8 cellular contexts compared by ENCODE assay signal in genomic region chr4:76948441-76949292, GRCh38. TPM values are rescaled to one million over a fixed set of nuclear protein-coding genes. Genes with fewer than 3 reads are reported as not detected.
DNase-seq lines count a peak whose midpoint lies in the region; ATAC-seq and TF ChIP-seq lines count a peak whose summit lies in the region.

No MANE protein-coding gene starts in this region.

- TF ChIP-seq POLR2A in tibial nerve (IDR thresholded peaks at IDR 0.05) = no peak

- ATAC-seq in GM21423 (IDR thresholded peaks at IDR 0.05; ENCODE audit: unreplicated experiment) = peak; percentile 49
- peak; percentile 45 for ATAC-seq in omental fat pad (ENCODE audit: low FRiP score)

- peak in 1 of 2 donors; percentile 17 for TF ChIP-seq EP300 in tibial nerve (IDR thresholded peaks at IDR 0.05)

- DNase-seq in DMS 273 treated with DMSO at 0.1 percent for 48 hours (lab: John Stamatoyannopoulos, UW) (peak; percentile 20), HUDEP-2 (lab: John Stamatoyannopoulos, UW; ENCODE audit: unreplicated experiment in 76 of 76) (peak in 75 of 76 experiments; percentile 34 to 88 (median 74)), SJCRH30 (peak; percentile 89 to 90), germinal center (ENCODE audit: low spot score) (peak; percentile 91), omental fat pad (ENCODE audit: low spot score) (no peak), tibial nerve (ENCODE audit: low spot score in 2 of 2) (peak; percentile 34 to 52)
- peak; percentile 65 for DNase-seq in activated naive CD4-positive, alpha-beta T cell treated with Interleukin-2 at 50 U/mL for 16 hours

- no peak for TF ChIP-seq CTCF in omental fat pad (IDR thresholded peaks at IDR 0.05)
- TF ChIP-seq CTCF in tibial nerve (IDR thresholded peaks at IDR 0.05) = no peak

- H3K27me3 ChIP-seq in SJCRH30 (no peaks in the 10 kb centered on the region), tibial nerve (no peaks in the 10 kb centered on the region)

- WGBS in tibial nerve, 2 donors = 4 to 8% methylated on average over 25 to 52 of the region's 63 CpGs

- H3K4me1 ChIP-seq in SJCRH30 (peaks cover 11% of the 10 kb centered on the region; the same call in 1 of the 2 replicates), tibial nerve (peaks cover 0 to 38% (median 4%) of the 10 kb centered on the region in 4 donors)

- H3K36me3 ChIP-seq in SJCRH30 = peaks cover 16% of the 10 kb centered on the region
- no peaks in the 10 kb centered on the region for H3K36me3 ChIP-seq in tibial nerve

- H3K9me3 ChIP-seq in SJCRH30 (replicated peaks) (no peaks in the 10 kb centered on the region), tibial nerve (peaks cover 0 to 6% (median 0%) of the 10 kb centered on the region in 4 donors)

- H3K4me3 ChIP-seq in SJCRH30 (peak overlapping the region; percentile 87), tibial nerve (peak overlapping the region; percentile 67 to 83 (median 72))

- peak overlapping the region; percentile 82 for H3K27ac ChIP-seq in SJCRH30
- H3K27ac ChIP-seq in tibial nerve = peak overlapping the region; percentile 86 to 95 (median 90)

RNA-seq across cellular contexts. Expression of gene SEPTIN11, which starts 0.9 kb away (rescaled TPM):
- total RNA-seq in SJCRH30 (2014; rRNA removed; shearing (Covaris generic)) = 281 and 294 TPM in 2 replicates
- total RNA-seq in omental fat pad (100 to 1,000 TPM; 203 to 434 (median 245) TPM), tibial nerve (100 to 1,000 TPM; 111 to 205 (median 176) TPM)

RNA-seq across cellular contexts. Expression of gene SOWAHB, which starts 50.7 kb away (rescaled TPM):
- total RNA-seq in SJCRH30 (2014; rRNA removed; shearing (Covaris generic)) = not detected in 2 replicates
- total RNA-seq in omental fat pad = under 1 TPM in 2 of 4 donors, not detected in 2; 0.12 to 0.28 TPM
- under 1 TPM in 2 of 4 donors, not detected in 2; 0.21 to 0.90 TPM for total RNA-seq in tibial nerve
